In genomic region chr20:58251979-58252591, GRCh38 we compare ENCODE assay signal across 1 cellular context.
TF ChIP-seq lines count a peak whose summit lies in the region.

No MANE protein-coding gene starts in this region.

TF ChIP-seq in K562, 482 proteins besides CTCF, POLR2A, EP300 and RAD21 (continued from another document and continues in another):
- peak; percentile 85 for TF ChIP-seq GTF2A2 (tag; IDR thresholded peaks at IDR 0.05)
- peak; percentile 97 for TF ChIP-seq JUN (IDR thresholded peaks at IDR 0.05; ENCODE audit: borderline replicate concordance, low read depth, low read length)
- TF ChIP-seq JUN (CRISPR knock-in tag; IDR thresholded peaks at IDR 0.05; ENCODE audit: borderline replicate concordance) = 0 out of 2 replicates have a peak, but pooled peaks have one; percentile 68
- TF ChIP-seq ID3 (CRISPR knock-in tag; IDR thresholded peaks at IDR 0.05) = peak; percentile 89
- TF ChIP-seq ID3 (tag; IDR thresholded peaks at IDR 0.05) = peak; percentile 93
- peak; percentile 92 for TF ChIP-seq GTF2E2 (tag; IDR thresholded peaks at IDR 0.05)
- TF ChIP-seq PYGO2 (tag; IDR thresholded peaks at IDR 0.05) = peak; percentile 95
- TF ChIP-seq CHCHD3 (CRISPR knock-in tag; IDR thresholded peaks at IDR 0.05) = no peak
- TF ChIP-seq TAF9B (IDR thresholded peaks at IDR 0.05; ENCODE audit: partially characterized antibody) = peak; percentile 55
- TF ChIP-seq ZNF561 (CRISPR knock-in tag; conservative IDR thresholded peaks at IDR 0.05) = peak; percentile 89
- no peak for TF ChIP-seq TFAM (CRISPR knock-in tag; conservative IDR thresholded peaks at IDR 0.05)
- TF ChIP-seq ATF1 (CRISPR knock-in tag; IDR thresholded peaks at IDR 0.05) = no peak
- TF ChIP-seq ATF1 (tag; IDR thresholded peaks at IDR 0.05) = peak; percentile 69; the same call in 1 of the 2 replicates
- peak; percentile 88 for TF ChIP-seq ARID1B (IDR thresholded peaks at IDR 0.05)
- peak; percentile 91; the same call in 1 of the 2 replicates for TF ChIP-seq ERF (CRISPR knock-in tag; IDR thresholded peaks at IDR 0.05)
- peak; percentile 96 for TF ChIP-seq CREB3 (tag; conservative IDR thresholded peaks at IDR 0.05; ENCODE audit: low read depth)
- TF ChIP-seq ZNF766 (CRISPR knock-in tag; conservative IDR thresholded peaks at IDR 0.05) = peak; percentile 94
- peak; percentile 92 for TF ChIP-seq CXXC5 (CRISPR knock-in tag; IDR thresholded peaks at IDR 0.05)
- no peak for TF ChIP-seq KAT8 (IDR thresholded peaks at IDR 0.05; ENCODE audit: low read depth)
- peak; percentile 99 for TF ChIP-seq ZNF592 (IDR thresholded peaks at IDR 0.05)
- peak; percentile 69 for TF ChIP-seq GMEB1 (CRISPR knock-in tag; IDR thresholded peaks at IDR 0.05)
- TF ChIP-seq THRB (CRISPR knock-in tag; conservative IDR thresholded peaks at IDR 0.05) = peak; percentile 96
- TF ChIP-seq ZFPM2 (CRISPR knock-in tag; IDR thresholded peaks at IDR 0.05) = peak; percentile 87; the same call in 1 of the 2 replicates
- no peak for TF ChIP-seq ZFP30 (CRISPR knock-in tag; IDR thresholded peaks at IDR 0.05; ENCODE audit: borderline replicate concordance)
- TF ChIP-seq HINFP (tag; conservative IDR thresholded peaks at IDR 0.05; ENCODE audit: low read depth) = peak; percentile 91
- TF ChIP-seq TRIM28 (IDR thresholded peaks at IDR 0.05) = peak; percentile 82; the same call in 1 of the 2 replicates
- peak; percentile 62 for TF ChIP-seq CTBP1 (IDR thresholded peaks at IDR 0.05; ENCODE audit: borderline replicate concordance)
- TF ChIP-seq DMBX1 (CRISPR knock-in tag; IDR thresholded peaks at IDR 0.05; ENCODE audit: borderline replicate concordance) = peak; percentile 99
- peak; percentile 91 for TF ChIP-seq ZBTB17 (CRISPR knock-in tag; IDR thresholded peaks at IDR 0.05)
- TF ChIP-seq FOXO4 (CRISPR knock-in tag; IDR thresholded peaks at IDR 0.05) = peak; percentile 89
- peak; percentile 86 for TF ChIP-seq IFI16 (CRISPR knock-in tag; IDR thresholded peaks at IDR 0.05)
- peak; percentile 95 for TF ChIP-seq ZNF79 (CRISPR knock-in tag; IDR thresholded peaks at IDR 0.05; ENCODE audit: low read depth)
- TF ChIP-seq MYC (IDR thresholded peaks at IDR 0.05; ENCODE audit: low read depth, low read length) = 0 out of 2 replicates have a peak, but pooled peaks have one; percentile 30
- TF ChIP-seq MYC (CRISPR knock-in tag; IDR thresholded peaks at IDR 0.05; ENCODE audit: borderline replicate concordance, low read depth) = peak; percentile 90; the same call in 1 of the 2 replicates
- peak; percentile 95 for TF ChIP-seq ZNF212 (CRISPR knock-in tag; IDR thresholded peaks at IDR 0.05)
- peak; percentile 86 for TF ChIP-seq E2F3 (CRISPR knock-in tag; IDR thresholded peaks at IDR 0.05)
- TF ChIP-seq KLF13 (tag; IDR thresholded peaks at IDR 0.05; ENCODE audit: borderline replicate concordance, low read depth) = peak; percentile 88
- TF ChIP-seq ZNF311 (CRISPR knock-in tag; IDR thresholded peaks at IDR 0.05) = peak; percentile 97
- peak; percentile 74; the same call in 1 of the 2 replicates for TF ChIP-seq ZNF444 (CRISPR knock-in tag; IDR thresholded peaks at IDR 0.05)
- peak; percentile 99 for TF ChIP-seq ZNF395 (CRISPR knock-in tag; IDR thresholded peaks at IDR 0.05)
- TF ChIP-seq CC2D1A (IDR thresholded peaks at IDR 0.05) = peak; percentile 47; the same call in 1 of the 2 replicates
- peak; percentile 66; the same call in 1 of the 2 replicates for TF ChIP-seq MAFF (IDR thresholded peaks at IDR 0.05; ENCODE audit: low read length)
- peak; percentile 90 for TF ChIP-seq HSF4 (CRISPR knock-in tag; IDR thresholded peaks at IDR 0.05; ENCODE audit: borderline replicate concordance)
- TF ChIP-seq SMARCA5 (IDR thresholded peaks at IDR 0.05) = peak; percentile 77; the same call in 1 of the 2 replicates
